ENCODE assay signal across 23 cellular contexts in the genomic region with DNA sequence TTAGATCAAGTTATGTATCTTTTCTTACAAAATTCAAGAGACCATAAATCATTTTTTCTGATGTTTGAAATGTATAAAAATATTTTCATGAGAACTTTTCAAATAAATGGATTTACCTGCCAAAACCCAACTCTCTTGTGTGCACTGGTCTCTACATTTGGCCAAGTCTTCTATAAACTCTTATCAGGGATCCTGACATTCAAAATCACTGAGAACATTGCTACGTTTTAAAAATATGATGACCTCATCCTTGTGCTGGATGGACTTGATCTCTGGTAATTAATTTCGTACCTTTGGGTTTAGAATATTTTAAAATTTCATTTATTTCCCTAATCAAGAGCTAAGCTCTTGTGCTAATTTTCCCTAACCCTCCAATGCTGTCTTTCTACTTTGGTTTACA.
DNase-seq lines count a peak whose midpoint lies in the region; ATAC-seq and TF ChIP-seq lines count a peak whose summit lies in the region.
"Had no signal": no experiment of that assay in that cellular context is flagged by ENCODE, and none has a peak within 500 bp of the region (broad histone marks: within the 10 kb centered on the region; RNA-seq: fewer than 3 reads in every experiment).

No MANE protein-coding gene starts in this region.

- intact Hi-C loops in left ventricle myocardium inferior (cut with micrococcal nuclease) (no loop called here), esophagus muscularis mucosa (cut with DNase I) (loop anchor here (10.0 kb wide), 1 partner anchor 357 kb away; no protein-coding TSS in a partner anchor)

- H3K27ac ChIP-seq in left ventricle myocardium inferior (replicated peaks) (peak overlapping the region; percentile 63), right atrium auricular region (no peak overlapping the region), esophagus muscularis mucosa (replicated peaks in 1 of 4) (peak overlapping the region; percentile 28 to 60 (median 46)), muscle layer of colon (ENCODE audit: low read depth, low read length) (peak overlapping the region; percentile 38), thoracic aorta (peak overlapping the region; percentile 73 to 86), GM23248 (no peak overlapping the region), suprapubic skin (no peak overlapping the region)
- H3K27ac ChIP-seq: KMS-11, Peyer's patch had no signal

- ATAC-seq in thoracic aorta (ENCODE audit: insufficient number of reproducible peaks, low FRiP score, low read depth), result no peak
- ATAC-seq: SK-N-SH treated with all-trans-retinoic acid at 6 μM for 48 hours had no signal

- H3K9ac ChIP-seq in muscle layer of colon (ENCODE audit: low read length) (no peak overlapping the region), GM23248 (no peak overlapping the region)
- H3K9ac ChIP-seq: KMS-11 had no signal

- 0 out of 2 replicates have a peak, but pooled peaks cover 4% of the 10 kb centered on the region for H3F3A ChIP-seq in GM23248 (ENCODE audit: insufficient read depth)

- H3K4me1 ChIP-seq in left ventricle myocardium inferior (peaks cover 48% of the 10 kb centered on the region), right atrium auricular region (peaks cover 0 to 28% of the 10 kb centered on the region in 2 donors), esophagus muscularis mucosa (peaks cover 24 to 89% (median 67%) of the 10 kb centered on the region in 4 donors), muscle layer of colon (ENCODE audit: insufficient read depth, low read length) (peaks cover 62% of the 10 kb centered on the region), thoracic aorta (ENCODE audit: control insufficient read depth in 1 of 2, low read depth in 2 of 2) (peaks cover 31 to 77% of the 10 kb centered on the region in 2 donors), GM23248 (ENCODE audit: insufficient read depth) (peaks cover 10% of the 10 kb centered on the region), suprapubic skin (peaks cover 10% of the 10 kb centered on the region)
- H3K4me1 ChIP-seq: BE2C, Peyer's patch had no signal

- DNase-seq in left ventricle myocardium inferior (no peak), right atrium auricular region (ENCODE audit: low spot score) (no peak), esophagus muscularis mucosa (ENCODE audit: extremely low spot score) (no peak), thoracic aorta (ENCODE audit: low spot score) (no peak), HT-29 (ENCODE audit: low spot score) (no peak), GM23248 (no peak), suprapubic skin (ENCODE audit: low spot score in 2 of 2) (no peak)
- DNase-seq: 8988T; ACHN; BE2C; Calu3; CD8-positive, alpha-beta memory T cell; DND-41; H7; MM.1S; NCI-H1694; NCI-H2029 treated with DMSO at 0.1 percent for 48 hours; NCI-H446 treated with DMSO at 0.1 percent for 48 hours; Peyer's patch; SIG-M5 had no signal

- 36% methylated on average over 2 of the region's 2 CpGs for WGBS in esophagus muscularis mucosa
- 63 to 73% methylated on average over 2 of the region's 2 CpGs for WGBS in GM23248 (ENCODE audit: low coverage in 1 of 2, low lambda C conversion rate in 2 of 2, missing lambda C conversion rate in 2 of 2), 2 experiments
- WGBS in suprapubic skin, result 81% methylated on average over 2 of the region's 2 CpGs

- H3K27me3 ChIP-seq in left ventricle myocardium inferior (ENCODE audit: low read depth), result no peaks in the 10 kb centered on the region
- H3K27me3 ChIP-seq in right atrium auricular region, result no peaks in the 10 kb centered on the region
- H3K27me3 ChIP-seq in esophagus muscularis mucosa, result no peaks in the 10 kb centered on the region
- H3K27me3 ChIP-seq in muscle layer of colon (ENCODE audit: control insufficient read depth in 1 of 2, insufficient read depth in 2 of 2, low read length in 2 of 2), result no peaks in the 10 kb centered on the region
- H3K27me3 ChIP-seq in thoracic aorta (replicated peaks; ENCODE audit: insufficient read depth), result no peaks in the 10 kb centered on the region
- H3K27me3 ChIP-seq in GM23248 (replicated peaks; ENCODE audit: insufficient read depth), result no peaks in the 10 kb centered on the region
- no peaks in the 10 kb centered on the region for H3K27me3 ChIP-seq in suprapubic skin
- H3K27me3 ChIP-seq: BE2C, Peyer's patch had no signal

- H3K4me3 ChIP-seq in left ventricle myocardium inferior (no peak overlapping the region), right atrium auricular region (no peak overlapping the region), esophagus muscularis mucosa (no peak overlapping the region), muscle layer of colon (ENCODE audit: low read depth in 1 of 2, low read length in 2 of 2) (no peak overlapping the region), thoracic aorta (no peak overlapping the region), GM23248 (no peak overlapping the region), suprapubic skin (no peak overlapping the region)
- H3K4me3 ChIP-seq: Peyer's patch had no signal

- in situ Hi-C loops in GM23248 (cut with MboI), result no loop called here

- H3K9me2 ChIP-seq in GM23248 (ENCODE audit: insufficient read depth), result no peaks in the 10 kb centered on the region; the same call in 1 of the 2 replicates

- TF ChIP-seq CTCF in left ventricle myocardium inferior (IDR thresholded peaks at IDR 0.05; ENCODE audit: borderline replicate concordance) (no peak), right atrium auricular region (IDR thresholded peaks at IDR 0.05) (no peak), esophagus muscularis mucosa (IDR thresholded peaks at IDR 0.05) (no peak), thoracic aorta (IDR thresholded peaks at IDR 0.05) (no peak), suprapubic skin (IDR thresholded peaks at IDR 0.05) (no peak)

- H3K36me3 ChIP-seq in left ventricle myocardium inferior (no peaks in the 10 kb centered on the region), right atrium auricular region (no peaks in the 10 kb centered on the region), esophagus muscularis mucosa (no peaks in the 10 kb centered on the region), muscle layer of colon (ENCODE audit: insufficient read depth, low read length) (no peaks in the 10 kb centered on the region), thoracic aorta (no peaks in the 10 kb centered on the region), GM23248 (ENCODE audit: low read depth) (no peaks in the 10 kb centered on the region), suprapubic skin (no peaks in the 10 kb centered on the region)
- H3K36me3 ChIP-seq: BE2C, Peyer's patch had no signal

- TF ChIP-seq EP300 in esophagus muscularis mucosa (IDR thresholded peaks at IDR 0.05) (no peak), suprapubic skin (IDR thresholded peaks at IDR 0.05) (no peak)

- TF ChIP-seq POLR2A in esophagus muscularis mucosa (IDR thresholded peaks at IDR 0.05; ENCODE audit: low read depth) (no peak), suprapubic skin (IDR thresholded peaks at IDR 0.05) (no peak)

- no peaks in the 10 kb centered on the region for H3K79me2 ChIP-seq in GM23248 (ENCODE audit: insufficient read depth)

- H4K20me1 ChIP-seq in GM23248 (ENCODE audit: insufficient read depth), result no peaks in the 10 kb centered on the region

- no peak overlapping the region for H3K4me2 ChIP-seq in GM23248 (ENCODE audit: unreplicated experiment)
- H3K4me2 ChIP-seq: KMS-11 had no signal

- H2AFZ ChIP-seq in GM23248, result no peak overlapping the region

- H3K9me3 ChIP-seq in left ventricle myocardium inferior (replicated peaks) (no peaks in the 10 kb centered on the region), right atrium auricular region (no peaks in the 10 kb centered on the region), esophagus muscularis mucosa (no peaks in the 10 kb centered on the region), muscle layer of colon (ENCODE audit: low read length) (no peaks in the 10 kb centered on the region), thoracic aorta (no peaks in the 10 kb centered on the region), GM23248 (ENCODE audit: low read depth) (no peaks in the 10 kb centered on the region), suprapubic skin (no peaks in the 10 kb centered on the region)
- H3K9me3 ChIP-seq: BE2C, Peyer's patch had no signal

Comparison
In these comparisons a context has a peak if more than half of its experiments do, and no peak if none do; other contexts are left out.
1. H3K27ac ChIP-seq: peak in left ventricle myocardium inferior (single experiment), esophagus muscularis mucosa (4 of 4), muscle layer of colon (single experiment) and thoracic aorta (2 of 2); none in right atrium auricular region (0 of 2), GM23248 (single experiment) and suprapubic skin (single experiment).